In the genomic region with DNA sequence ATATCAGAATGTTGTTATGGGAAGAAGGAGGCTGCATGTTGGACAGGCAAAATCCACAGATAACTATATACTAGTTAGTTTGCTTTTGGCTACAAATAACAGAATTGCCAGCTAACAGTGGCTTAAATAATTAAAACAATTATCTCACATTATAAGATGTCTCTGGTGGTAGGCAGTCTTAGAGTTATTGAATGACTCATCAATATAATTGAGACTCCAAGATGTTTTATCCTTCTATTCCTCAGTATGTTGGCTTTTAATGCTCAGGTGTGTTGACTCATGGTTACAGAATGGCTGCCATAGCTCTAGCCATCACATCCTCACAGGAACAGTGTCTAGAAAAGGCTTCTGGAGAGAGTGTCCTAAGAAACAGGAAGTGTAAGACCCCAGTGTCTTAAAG, we compare ENCODE assay signal across 23 cellular contexts. TPM values are rescaled to one million over a fixed set of nuclear protein-coding genes. Genes with fewer than 3 reads are reported as not detected.
"Had no signal": no experiment of that assay in that cellular context is flagged by ENCODE, and none has a peak within 500 bp of the region (broad histone marks: within the 10 kb centered on the region; RNA-seq: fewer than 3 reads in every experiment).

No MANE protein-coding gene starts in this region.

- H3K36me3 ChIP-seq: MG63, SJCRH30 had no signal

- H3K27ac ChIP-seq: SJCRH30 had no signal

- H3K9me3 ChIP-seq: MG63, SJCRH30 had no signal

- H3K4me3 ChIP-seq: MG63, SJCRH30 had no signal

- DNase-seq: Karpas-422, KBM-7, MG63, MV-4-11, NCI-H1048, NCI-H1105, NCI-H1417, NCI-H1436 treated with DMSO at 0.1 percent for 48 hours, NCI-H1694, NCI-H187 treated with DMSO at 0.1 percent for 48 hours, NCI-H2029 treated with DMSO at 0.1 percent for 48 hours, NCI-H2171 treated with DMSO at 0.1 percent for 48 hours, NCI-H345, NCI-H446 treated with DMSO at 0.1 percent for 48 hours, NCI-H524 treated with DMSO at 0.1 percent for 48 hours, NCI-H69, NCI-H774, SHP77 treated with DMSO at 0.1 percent for 48 hours, SJCRH30, T-helper 1 cell had no signal

- ATAC-seq: Right ventricle myocardium inferior, SK-N-SH treated with all-trans-retinoic acid at 6 μM for 48 hours had no signal

- H3K4me1 ChIP-seq: SJCRH30 had no signal

- H3K27me3 ChIP-seq: MG63, SJCRH30 had no signal

RNA-seq across cellular contexts. Expression of gene CHP2, which starts 11.1 kb away (rescaled TPM):
- total RNA-seq: Right ventricle myocardium inferior, SJCRH30 had no signal
- polyA plus RNA-seq: IgD-negative memory B cell had no signal

RNA-seq across cellular contexts. Expression of gene ERN2, which starts 52.9 kb away (rescaled TPM):
- total RNA-seq: Right ventricle myocardium inferior, SJCRH30 had no signal
- polyA plus RNA-seq: IgD-negative memory B cell had no signal
